10 cellular contexts compared by ENCODE assay signal in the genomic region with DNA sequence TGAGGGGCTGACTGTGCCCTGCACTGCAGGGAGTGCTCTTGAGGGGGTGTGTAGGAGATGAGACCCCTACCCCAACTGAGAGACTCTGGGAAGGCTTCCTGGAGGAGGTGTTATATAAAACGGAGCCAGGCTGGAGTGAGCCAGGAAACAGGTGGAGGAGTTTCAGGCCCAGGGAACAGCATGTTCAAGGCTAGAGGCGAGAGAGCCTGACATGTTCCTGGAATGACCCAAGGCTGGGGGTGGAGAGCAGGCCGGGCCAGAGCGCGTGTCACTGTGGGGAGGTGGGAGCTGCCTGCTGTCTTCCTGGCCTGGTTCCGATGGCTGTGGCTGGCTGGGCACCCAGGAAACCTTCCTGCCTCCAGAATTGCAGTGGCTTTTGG. TPM values are rescaled to one million over a fixed set of nuclear protein-coding genes. Genes with fewer than 3 reads are reported as not detected.
A peak's percentile ranks its signal among the peaks of the same experiment; 100 is the strongest.
DNase-seq lines count a peak whose midpoint lies in the region; ATAC-seq, FAIRE-seq and TF ChIP-seq lines count a peak whose summit lies in the region.
"Had no signal": no experiment of that assay in that cellular context is flagged by ENCODE, and none has a peak within 500 bp of the region (broad histone marks: within the 10 kb centered on the region; RNA-seq: fewer than 3 reads in every experiment).

No MANE protein-coding gene starts in this region.

- H3K4me1 ChIP-seq in HUES6 (ENCODE audit: control insufficient read depth, insufficient read depth, low read length) (peaks cover 33% of the 10 kb centered on the region), right lobe of liver (peaks cover 0 to 99% (median 70%) of the 10 kb centered on the region in 4 donors), stomach smooth muscle (ENCODE audit: control insufficient read depth, insufficient read depth, low read length) (peaks cover 95% of the 10 kb centered on the region)

- DNase-seq in right lobe of liver (peak in 2 of 3 donors; percentile 75 to 87), 8988T (no peak), urothelium cell line (ENCODE audit: low spot score) (no peak)
- DNase-seq: NCI-H69, small intestine had no signal

- intact Hi-C loops in dendritic cell treated with granulocyte-macrophage colony-stimulating factor and Interleukin-4, amounts not matched to agents 40 ng/mL and 50 ng/mL, for 4 days (cut with micrococcal nuclease): no loop called here
- intact Hi-C loops in right lobe of liver (cut with DNase I): loop anchor here in 1 of 2 donors (5.0 kb wide), 1 partner anchor 38 kb away; no protein-coding TSS in a partner anchor

- H3K9ac ChIP-seq in HUES6 (ENCODE audit: low read length): no peak overlapping the region
- peak overlapping the region; percentile 28 to 66 for H3K9ac ChIP-seq in stomach smooth muscle (ENCODE audit: low read length in 2 of 2)

- TF ChIP-seq CTCF in right lobe of liver (IDR thresholded peaks at IDR 0.05): no peak

- no peak overlapping the region for H3K4me3 ChIP-seq in HUES6 (ENCODE audit: low read depth, low read length)
- H3K4me3 ChIP-seq in right lobe of liver: peak overlapping the region; percentile 25 to 42 (median 31)
- peak overlapping the region in 1 of 2 donors; percentile 57 for H3K4me3 ChIP-seq in stomach smooth muscle (ENCODE audit: low read length in 2 of 2)

- no peaks in the 10 kb centered on the region for H3K9me3 Mint-ChIP-seq in dendritic cell treated with granulocyte-macrophage colony-stimulating factor and Interleukin-4, amounts not matched to agents 40 ng/mL and 50 ng/mL, for 4 days

- H3K27me3 ChIP-seq in HUES6 (ENCODE audit: control insufficient read depth, insufficient read depth, low read length) (no peaks in the 10 kb centered on the region), right lobe of liver (no peaks in the 10 kb centered on the region), stomach smooth muscle (ENCODE audit: control insufficient read depth in 1 of 2, insufficient read depth in 2 of 2, low read length in 2 of 2) (no peaks in the 10 kb centered on the region)

- ATAC-seq in right lobe of liver (peak; percentile 1 to 32 (median 16)), HG02610 (IDR thresholded peaks at IDR 0.05; ENCODE audit: unreplicated experiment) (no peak), GM18502 (IDR thresholded peaks at IDR 0.05; ENCODE audit: poor library complexity, unreplicated experiment) (no peak)

- FAIRE-seq in urothelium cell line (lab: Jason Lieb, UNC): no peak
- FAIRE-seq: small intestine had no signal

- H3K4me3 Mint-ChIP-seq in dendritic cell treated with granulocyte-macrophage colony-stimulating factor and Interleukin-4, amounts not matched to agents 40 ng/mL and 50 ng/mL, for 4 days: peak overlapping the region; percentile 77

- peak overlapping the region; percentile 96 for H3K27ac Mint-ChIP-seq in dendritic cell treated with granulocyte-macrophage colony-stimulating factor and Interleukin-4, amounts not matched to agents 40 ng/mL and 50 ng/mL, for 4 days

- H3K27me3 Mint-ChIP-seq in dendritic cell treated with granulocyte-macrophage colony-stimulating factor and Interleukin-4, amounts not matched to agents 40 ng/mL and 50 ng/mL, for 4 days: no peaks in the 10 kb centered on the region

- WGBS in right lobe of liver (ENCODE audit: insufficient coverage, low coverage, low lambda C conversion rate, missing lambda C conversion rate): 23% methylated on average over 2 of the region's 6 CpGs

- peaks cover 74% of the 10 kb centered on the region for H3K36me3 Mint-ChIP-seq in dendritic cell treated with granulocyte-macrophage colony-stimulating factor and Interleukin-4, amounts not matched to agents 40 ng/mL and 50 ng/mL, for 4 days (ENCODE audit: low read depth)

- H3K36me3 ChIP-seq in HUES6 (ENCODE audit: control insufficient read depth, insufficient read depth, low read length): no peaks in the 10 kb centered on the region
- H3K36me3 ChIP-seq in right lobe of liver: no peaks in the 10 kb centered on the region
- H3K36me3 ChIP-seq in stomach smooth muscle (ENCODE audit: control insufficient read depth in 2 of 2, insufficient read depth in 2 of 2, low read length in 2 of 2): no peaks in the 10 kb centered on the region

- H3K27ac ChIP-seq in HUES6 (ENCODE audit: low read depth, low read length) (peak overlapping the region; percentile 50; the same call in 1 of the 2 replicates), right lobe of liver (peak overlapping the region; percentile 94 to 96 (median 94)), stomach smooth muscle (ENCODE audit: low read length) (peak overlapping the region; percentile 96)

- no peaks in the 10 kb centered on the region for H3K9me3 ChIP-seq in HUES6 (ENCODE audit: control insufficient read depth, insufficient read depth, low read depth, low read length)
- H3K9me3 ChIP-seq in right lobe of liver: no peaks in the 10 kb centered on the region
- no peaks in the 10 kb centered on the region for H3K9me3 ChIP-seq in stomach smooth muscle (ENCODE audit: control insufficient read depth in 2 of 2, low read length in 2 of 2)

- TF ChIP-seq POLR2A in right lobe of liver (IDR thresholded peaks at IDR 0.05): no peak

- peaks cover 97% of the 10 kb centered on the region for H3K4me1 Mint-ChIP-seq in dendritic cell treated with granulocyte-macrophage colony-stimulating factor and Interleukin-4, amounts not matched to agents 40 ng/mL and 50 ng/mL, for 4 days (ENCODE audit: low read depth)

RNA-seq across cellular contexts. Expression of a gene that starts 48.7 kb away (rescaled TPM):
- total RNA-seq in right lobe of liver: 100 to 1,000 TPM; 105 to 165 (median 131) TPM

Comparison
In these comparisons a context has a peak if more than half of its experiments do, and no peak if none do; other contexts are left out.
1. ATAC-seq: peak in right lobe of liver (4 of 4); none in HG02610 (single experiment) and GM18502 (single experiment).
2. DNase-seq: peak in right lobe of liver (2 of 3); none in 8988T (single experiment) and urothelium cell line (single experiment).
3. Peak in every context shown above with its lines, with median percentiles within 50 percentile points of each other: H3K27ac ChIP-seq.